Comparison of ENCODE assay signal across 17 cellular contexts in genomic region chr2:201111096-201111495, GRCh38. TPM values are rescaled to one million over a fixed set of nuclear protein-coding genes. Genes with fewer than 3 reads are reported as not detected.
DNase-seq lines count a peak whose midpoint lies in the region; ATAC-seq and TF ChIP-seq lines count a peak whose summit lies in the region.
"Had no signal": no experiment of that assay in that cellular context is flagged by ENCODE, and none has a peak within 500 bp of the region (broad histone marks: within the 10 kb centered on the region; RNA-seq: fewer than 3 reads in every experiment).

No MANE protein-coding gene starts in this region.

- H3K27ac ChIP-seq in HEK293 (ENCODE audit: extremely low read depth, low read depth, low read length) (no peak overlapping the region), skeletal muscle tissue (ENCODE audit: low read depth, low read length) (peak overlapping the region; percentile 85)
- H3K27ac ChIP-seq: 22Rv1 had no signal

- peak overlapping the region; percentile 14 for H3K27ac Mint-ChIP-seq in activated CD4-positive, alpha-beta T cell treated with anti-CD3 and anti-CD28 coated beads for 36 hours
- H3K27ac Mint-ChIP-seq: CD14-positive monocyte, HFFc6 had no signal

- intact Hi-C loops in activated CD4-positive, alpha-beta T cell treated with anti-CD3 and anti-CD28 coated beads for 36 hours (cut with DNase I, micrococcal nuclease) = no loop called here

- no peaks in the 10 kb centered on the region for H3K27me3 Mint-ChIP-seq in activated CD4-positive, alpha-beta T cell treated with anti-CD3 and anti-CD28 coated beads for 36 hours

- no peak overlapping the region for H3K4me3 Mint-ChIP-seq in activated CD4-positive, alpha-beta T cell treated with anti-CD3 and anti-CD28 coated beads for 36 hours
- H3K4me3 Mint-ChIP-seq: CD14-positive monocyte; CD8-positive, alpha-beta memory T cell; HFFc6 had no signal

- no peaks in the 10 kb centered on the region for H3K9me3 Mint-ChIP-seq in activated CD4-positive, alpha-beta T cell treated with anti-CD3 and anti-CD28 coated beads for 36 hours (ENCODE audit: low read depth)
- H3K9me3 Mint-ChIP-seq: CD14-positive monocyte; CD8-positive, alpha-beta memory T cell; HFFc6 had no signal

- H3K4me1 Mint-ChIP-seq in activated CD4-positive, alpha-beta T cell treated with anti-CD3 and anti-CD28 coated beads for 36 hours = peaks cover 19% of the 10 kb centered on the region

- DNase-seq in activated CD4-positive, alpha-beta T cell treated with anti-CD3 and anti-CD28 coated beads for 36 hours = no peak
- DNase-seq in activated CD4-positive, alpha-beta T cell treated with anti-CD3 and anti-CD28 coated beads for 48 hours = no peak
- DNase-seq in mesenteric fat pad (ENCODE audit: low spot score) = peak; percentile 3
- DNase-seq in activated naive CD4-positive, alpha-beta T cell (lab: John Stamatoyannopoulos, UW) = no peak
- DNase-seq: Caco-2; CD8-positive, alpha-beta memory T cell; DND-41; GDM1; GOT3; HFFc6 had no signal

- H3K9ac ChIP-seq in skeletal muscle tissue (ENCODE audit: low read depth in 1 of 3, low read length in 3 of 3) = peak overlapping the region in 1 of 3 donors; percentile 45

- no peak for TF ChIP-seq CTCF in HEK293 (tag by site-specific recombination; IDR thresholded peaks at IDR 0.05)

- H3K4me3 ChIP-seq in HEK293 (ENCODE audit: low read depth, low read length) = no peak overlapping the region
- no peak overlapping the region for H3K4me3 ChIP-seq in skeletal muscle tissue (ENCODE audit: low read length in 3 of 3)
- H3K4me3 ChIP-seq: HAP-1, K562 had no signal

- no peaks in the 10 kb centered on the region for H3K4me1 ChIP-seq in HEK293 (ENCODE audit: control insufficient read depth, insufficient read depth, low read length)
- H3K4me1 ChIP-seq in skeletal muscle tissue (ENCODE audit: control insufficient read depth in 3 of 3, insufficient read depth in 3 of 3, low read length in 3 of 3) = peaks cover 2 to 13% (median 8%) of the 10 kb centered on the region in 3 donors

- no peaks in the 10 kb centered on the region for H3K27me3 ChIP-seq in skeletal muscle tissue (ENCODE audit: control insufficient read depth in 3 of 3, insufficient read depth in 3 of 3, low read length in 3 of 3)

- no peak for ATAC-seq in activated CD4-positive, alpha-beta T cell treated with anti-CD3 and anti-CD28 coated beads for 36 hours
- ATAC-seq in HG03039 (IDR thresholded peaks at IDR 0.05; ENCODE audit: unreplicated experiment) = no peak
- ATAC-seq: K562 had no signal

- H3K36me3 Mint-ChIP-seq in activated CD4-positive, alpha-beta T cell treated with anti-CD3 and anti-CD28 coated beads for 36 hours (ENCODE audit: low read depth) = peaks cover 6% of the 10 kb centered on the region

- H3K36me3 ChIP-seq in HEK293 (ENCODE audit: control insufficient read depth in 2 of 2, insufficient read depth in 1 of 2, low read length in 2 of 2) (no peaks in the 10 kb centered on the region), skeletal muscle tissue (ENCODE audit: control insufficient read depth in 3 of 3, insufficient read depth in 3 of 3, low read length in 3 of 3) (peaks cover 0 to under 1% (median 0%) of the 10 kb centered on the region in 3 donors)
- H3K36me3 ChIP-seq: HAP-1 had no signal

- CTCF ChIA-PET in activated CD4-positive, alpha-beta T cell treated with anti-CD3 and anti-CD28 coated beads for 36 hours (lab: Charles Lee) = interaction anchor here (0.6 to 1.4 kb wide), 3 partner anchors 12 to 66 kb away, joined by 3 read pairs; no protein-coding TSS in a partner anchor
- CTCF ChIA-PET in HEK293 (lab: Yijun Ruan, JAX) = interaction anchor here (1.9 kb wide), 1 partner anchor 47 kb away, joined by 5 read pairs; no protein-coding TSS in a partner anchor

- H3K9me3 ChIP-seq in HEK293 (ENCODE audit: control insufficient read depth, insufficient read depth, low read depth, low read length) = no peaks in the 10 kb centered on the region
- H3K9me3 ChIP-seq in skeletal muscle tissue (ENCODE audit: control insufficient read depth in 3 of 3, low read length in 3 of 3) = no peaks in the 10 kb centered on the region
- H3K9me3 ChIP-seq: Caco-2, HAP-1 had no signal

- POLR2A ChIA-PET in activated CD4-positive, alpha-beta T cell treated with anti-CD3 and anti-CD28 coated beads for 36 hours (lab: Charles Lee) = no interaction called here
- POLR2A ChIA-PET in HEK293 (lab: Yijun Ruan, JAX) = interaction anchor here (0.7 kb wide), 1 partner anchor 50 kb away, joined by 3 read pairs; no protein-coding TSS in a partner anchor

TF ChIP-seq in HEK293, 187 proteins besides CTCF, POLR2A, EP300 and RAD21:
- TF ChIP-seq ZNF645 (tag by site-specific recombination; IDR thresholded peaks at IDR 0.05) = no peak
- peak; percentile 23; the same call in 1 of the 2 replicates for TF ChIP-seq GLIS1 (tag by site-specific recombination; IDR thresholded peaks at IDR 0.05)

RNA-seq across cellular contexts. Expression of gene CFLAR, which starts 4.9 kb away (rescaled TPM):
- 100 to 1,000 TPM; 255 to 270 TPM for total RNA-seq in activated CD4-positive, alpha-beta T cell treated with anti-CD3 and anti-CD28 coated beads for 36 hours
- 282 TPM for total RNA-seq in mesenteric fat pad
- 62.6 TPM for total RNA-seq in skeletal muscle tissue

RNA-seq across cellular contexts. Expression of gene NDUFB3, which starts 39.3 kb away (rescaled TPM):
- total RNA-seq in activated CD4-positive, alpha-beta T cell treated with anti-CD3 and anti-CD28 coated beads for 36 hours = 100 to 1,000 TPM; 126 to 150 TPM
- 83.2 TPM for total RNA-seq in mesenteric fat pad
- 87.7 TPM for total RNA-seq in skeletal muscle tissue

RNA-seq across cellular contexts. Expression of gene HYCC2, which starts 39.6 kb away (rescaled TPM):
- total RNA-seq in activated CD4-positive, alpha-beta T cell treated with anti-CD3 and anti-CD28 coated beads for 36 hours = 10 to 100 TPM; 15.8 to 16.0 TPM
- total RNA-seq in mesenteric fat pad (31.5 TPM), skeletal muscle tissue (16.7 TPM)
